24 cellular contexts compared by ENCODE assay signal in the genomic region with DNA sequence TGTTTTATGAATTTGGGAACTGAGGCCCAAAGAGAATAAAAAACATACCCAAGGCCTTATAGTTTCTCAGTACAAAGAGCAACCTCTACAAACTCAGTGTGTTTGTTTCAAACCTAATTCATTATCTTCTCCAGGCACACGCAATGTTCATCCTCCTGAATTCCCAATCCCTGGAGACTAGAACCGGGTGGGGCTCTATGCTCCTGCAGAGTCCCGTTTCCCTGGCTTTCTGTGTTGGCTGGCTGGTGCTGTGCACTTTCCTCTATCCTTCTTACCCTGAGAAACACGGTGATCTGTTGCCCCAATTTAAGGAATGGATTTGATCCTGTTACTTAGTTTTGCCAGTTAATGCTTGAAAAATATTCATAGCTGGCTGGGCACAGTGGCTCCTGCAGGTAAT.
"Had no signal": no experiment of that assay in that cellular context is flagged by ENCODE, and none has a peak within 500 bp of the region (broad histone marks: within the 10 kb centered on the region; RNA-seq: fewer than 3 reads in every experiment).

No MANE protein-coding gene starts in this region.

- H3K9me3 ChIP-seq: MG63, SJSA1 had no signal

- H3K27ac ChIP-seq: SJSA1, SK-N-MC had no signal

- H3K4me3 ChIP-seq: MG63, SJSA1, SK-N-MC had no signal

- H3K27me3 ChIP-seq: MG63, SJSA1 had no signal

- H3K36me3 ChIP-seq: MG63, SJSA1 had no signal

- ATAC-seq: HepG2 had no signal

- DNase-seq: IMR-90, Karpas-422, KG1, MG63, NCI-H1092, NCI-H1105 treated with DMSO at 0.1 percent for 48 hours, NCI-H1417 treated with DMSO at 0.1 percent for 48 hours, NCI-H146, NCI-H187, NCI-H2029, NCI-H2081 treated with DMSO at 0.1 percent for 48 hours, NCI-H2171, NCI-H226, NCI-H446, NCI-H510A, NCI-H524 treated with DMSO at 0.1 percent for 48 hours, NCI-H69, NCI-H774, Right ventricle myocardium superior, RPMI8226, SIG-M5 had no signal

- H3K4me1 ChIP-seq: SJSA1 had no signal
